In genomic region chr10:124236818-124237217, GRCh38 we compare ENCODE assay signal across 15 cellular contexts.
"Had no signal": no experiment of that assay in that cellular context is flagged by ENCODE, and none has a peak within 500 bp of the region (broad histone marks: within the 10 kb centered on the region; RNA-seq: fewer than 3 reads in every experiment).

No MANE protein-coding gene starts in this region.

- DNase-seq: effector memory CD4-positive, alpha-beta T cell; islet precursor cell; mucosa of descending colon; naive thymus-derived CD8-positive, alpha-beta T cell; posterior cingulate gyrus; sigmoid colon; stimulated activated CD4-positive, alpha-beta T cell treated with anti-CD3 and anti-CD28 coated beads, Interleukin-2, amount 100 ng/mL, for 48 hours; stimulated activated naive CD4-positive, alpha-beta T cell treated with Interleukin-2 at 50 U/mL for 16 hours; thyroid gland; upper lobe of right lung had no signal

- H3K27me3 ChIP-seq: sigmoid colon, suprapubic skin, thyroid gland, upper lobe of right lung, vagina had no signal

- H3K4me2 ChIP-seq: smooth muscle cell had no signal

- ATAC-seq: esophagus mucosa; mucosa of descending colon; naive thymus-derived CD8-positive, alpha-beta T cell; upper lobe of right lung had no signal

- H3K9me3 ChIP-seq: mucosa of descending colon, neutrophil, sigmoid colon, suprapubic skin, thyroid gland, upper lobe of right lung, vagina had no signal

- H3K4me3 Mint-ChIP-seq: naive thymus-derived CD8-positive, alpha-beta T cell had no signal

- H3K36me3 Mint-ChIP-seq: naive thymus-derived CD8-positive, alpha-beta T cell had no signal

- H3K27ac Mint-ChIP-seq: naive thymus-derived CD8-positive, alpha-beta T cell had no signal

- H3K4me3 ChIP-seq: mucosa of descending colon, sigmoid colon, smooth muscle cell, suprapubic skin, thyroid gland, upper lobe of right lung, vagina had no signal

- H3K36me3 ChIP-seq: neutrophil, sigmoid colon, suprapubic skin, thyroid gland, upper lobe of right lung, vagina had no signal

- H3K27ac ChIP-seq: neutrophil, suprapubic skin, thyroid gland, upper lobe of right lung, vagina had no signal

- H3K4me1 ChIP-seq: suprapubic skin, thyroid gland, upper lobe of right lung, vagina had no signal
